ENCODE assay signal across 8 cellular contexts in the genomic region with DNA sequence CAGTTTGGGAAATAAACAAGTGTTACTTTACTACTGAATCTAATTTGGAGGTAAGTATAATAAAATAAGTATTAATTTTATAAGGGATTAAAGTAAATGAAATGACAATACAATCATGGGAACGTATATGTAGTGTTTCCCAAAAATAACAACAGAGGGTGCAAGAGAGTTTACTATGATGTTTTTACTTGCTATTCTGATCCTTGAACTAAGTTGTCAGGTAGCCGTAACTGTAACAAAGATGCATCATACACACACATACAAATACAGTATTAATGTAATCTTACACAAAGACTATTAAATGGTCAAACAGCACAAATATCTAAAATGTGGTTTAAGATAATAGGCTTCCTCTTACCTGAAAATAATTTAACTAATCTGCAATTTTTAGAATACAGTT.
A peak's percentile ranks its signal among the peaks of the same experiment; 100 is the strongest.
DNase-seq lines count a peak whose midpoint lies in the region; ATAC-seq and TF ChIP-seq lines count a peak whose summit lies in the region.

No MANE protein-coding gene starts in this region.

- H3K27ac ChIP-seq in fibroblast of lung (ENCODE audit: insufficient read depth, low read length): no peak overlapping the region

- H2AFZ ChIP-seq in fibroblast of lung (ENCODE audit: low read length): no peak overlapping the region

- H4K20me1 ChIP-seq in fibroblast of lung (ENCODE audit: control insufficient read depth, extremely low read depth, insufficient read depth, low read length): no peaks in the 10 kb centered on the region

- no peaks in the 10 kb centered on the region for H3K36me3 Mint-ChIP-seq in activated naive CD4-positive, alpha-beta T cell treated with anti-CD3 and anti-CD28 coated beads, Interleukin-2, amount 50 U/mL, for 72 hours

- DNase-seq in EH (ENCODE audit: low read depth): peak; percentile 44
- peak; percentile 15 for DNase-seq in RPMI8226
- peak; percentile 33 to 67 for DNase-seq in fibroblast of lung (ENCODE audit: low read depth in 2 of 2)
- peak; percentile 13 for DNase-seq in retinal pigment epithelial cell (ENCODE audit: low read depth)
- no peak for DNase-seq in NCI-H187 (lab: John Stamatoyannopoulos, UW)
- no peak for DNase-seq in stimulated activated CD4-positive, alpha-beta T cell treated with anti-CD3 and anti-CD28 coated beads, Interleukin-15, amount 100 ng/mL, for 24 hours
- DNase-seq in activated naive CD4-positive, alpha-beta T cell treated with anti-CD3 and anti-CD28 coated beads, Interleukin-2, amount 50 U/mL, for 72 hours (ENCODE audit: low spot score in 2 of 2): no peak

- ATAC-seq in HG03378 (IDR thresholded peaks at IDR 0.05; ENCODE audit: unreplicated experiment): peak; percentile 68
- no peak for ATAC-seq in activated naive CD4-positive, alpha-beta T cell treated with anti-CD3 and anti-CD28 coated beads, Interleukin-2, amount 50 U/mL, for 72 hours

- H3K9me3 ChIP-seq in fibroblast of lung (ENCODE audit: control insufficient read depth, insufficient read depth, low read depth, low read length): no peaks in the 10 kb centered on the region

- TF ChIP-seq CTCF in fibroblast of lung (conservative IDR thresholded peaks at IDR 0.05 in 1 of 2, IDR thresholded peaks at IDR 0.05 in 1 of 2; ENCODE audit: low read depth in 1 of 2, low read length in 2 of 2) (peak in 1 of 2 donors; percentile 45), retinal pigment epithelial cell (conservative IDR thresholded peaks at IDR 0.05; ENCODE audit: low read depth, low read length) (peak; percentile 32)

- no peaks in the 10 kb centered on the region for H3K36me3 ChIP-seq in fibroblast of lung (ENCODE audit: control insufficient read depth, insufficient read depth, low read length)

- no peak overlapping the region for H3K9ac ChIP-seq in fibroblast of lung (ENCODE audit: insufficient read depth, low read length)

- H3K27ac Mint-ChIP-seq in activated naive CD4-positive, alpha-beta T cell treated with anti-CD3 and anti-CD28 coated beads, Interleukin-2, amount 50 U/mL, for 72 hours: no peak overlapping the region

- H3K4me3 ChIP-seq in fibroblast of lung (replicated peaks in 1 of 4; ENCODE audit: control extremely low read depth in 1 of 4, insufficient read depth in 1 of 4, low read depth in 3 of 4, low read length in 4 of 4) (no peak overlapping the region), retinal pigment epithelial cell (ENCODE audit: low read length) (no peak overlapping the region)

- H3K27me3 ChIP-seq in fibroblast of lung (ENCODE audit: control insufficient read depth, insufficient read depth, low read length): no peaks in the 10 kb centered on the region

- H3K4me1 ChIP-seq in fibroblast of lung (ENCODE audit: control insufficient read depth, extremely low read depth, insufficient read depth, low read length): peaks cover 3% of the 10 kb centered on the region

- H3K79me2 ChIP-seq in fibroblast of lung (ENCODE audit: control insufficient read depth, insufficient read depth, low read length): no peaks in the 10 kb centered on the region

- H3K9me3 Mint-ChIP-seq in activated naive CD4-positive, alpha-beta T cell treated with anti-CD3 and anti-CD28 coated beads, Interleukin-2, amount 50 U/mL, for 72 hours: no peaks in the 10 kb centered on the region

- H3K4me2 ChIP-seq in fibroblast of lung (ENCODE audit: extremely low read depth, insufficient read depth, low read length): no peak overlapping the region

Comparison
In these comparisons a context has a peak if more than half of its experiments do, and no peak if none do; other contexts are left out.
1. DNase-seq: peak in EH (single experiment), RPMI8226 (single experiment), fibroblast of lung (2 of 2) and retinal pigment epithelial cell (single experiment); none in NCI-H187 (0 of 2), stimulated activated CD4-positive, alpha-beta T cell treated with anti-CD3 and anti-CD28 coated beads, Interleukin-15, amount 100 ng/mL, for 24 hours (single experiment) and activated naive CD4-positive, alpha-beta T cell treated with anti-CD3 and anti-CD28 coated beads, Interleukin-2, amount 50 U/mL, for 72 hours (0 of 2).